ENCODE assay signal across 18 cellular contexts in genomic region chr2:48558436-48558835, GRCh38. TPM values are rescaled to one million over a fixed set of nuclear protein-coding genes. Genes with fewer than 3 reads are reported as not detected.
"Had no signal": no experiment of that assay in that cellular context is flagged by ENCODE, and none has a peak within 500 bp of the region (broad histone marks: within the 10 kb centered on the region; RNA-seq: fewer than 3 reads in every experiment).

No MANE protein-coding gene starts in this region.

- H3K27ac ChIP-seq: coronary artery, foreskin keratinocyte, right atrium auricular region, thyroid gland, uterus had no signal

- H3K4me3 ChIP-seq: coronary artery, right atrium auricular region, smooth muscle cell, thyroid gland, uterus had no signal

- H3K27me3 ChIP-seq: foreskin keratinocyte, right atrium auricular region, thyroid gland, uterus had no signal

- DNase-seq: effector CD4-positive, alpha-beta T cell; endodermal cell; erythroblast; foreskin keratinocyte; left colon; mammary epithelial cell; naive thymus-derived CD4-positive, alpha-beta T cell; nephron progenitor cell; stimulated activated CD4-positive, alpha-beta T cell treated with anti-CD3 and anti-CD28 coated beads, Interleukin-2, amount 100 ng/mL, for 48 hours; stimulated activated naive CD4-positive, alpha-beta T cell treated with Interleukin-2 at 50 U/mL for 16 hours; thyroid gland; uterus had no signal

- H3K9me3 ChIP-seq: right atrium auricular region, thyroid gland, uterus had no signal

- H3K36me3 ChIP-seq: right atrium auricular region, thyroid gland, uterus had no signal

- H3K4me1 ChIP-seq: foreskin keratinocyte, right atrium auricular region, thyroid gland, uterus had no signal

- ATAC-seq: foreskin keratinocyte; left colon; naive thymus-derived CD4-positive, alpha-beta T cell had no signal

RNA-seq across cellular contexts. Expression of gene GTF2A1L, which starts 59.2 kb away (rescaled TPM):
- total RNA-seq: endodermal cell; endothelial cell of umbilical vein; foreskin keratinocyte; left colon; mammary epithelial cell; mesenteric fat pad; mononuclear cell; naive thymus-derived CD4-positive, alpha-beta T cell had no signal
- polyA plus RNA-seq: mammary epithelial cell; naive thymus-derived CD4-positive, alpha-beta T cell had no signal
